In genomic region chr12:48183876-48184548, GRCh38 we compare ENCODE assay signal across 9 cellular contexts. TPM values are rescaled to one million over a fixed set of nuclear protein-coding genes. Genes with fewer than 3 reads are reported as not detected.
DNase-seq lines count a peak whose midpoint lies in the region; ATAC-seq and TF ChIP-seq lines count a peak whose summit lies in the region.
"Had no signal": no experiment of that assay in that cellular context is flagged by ENCODE, and none has a peak within 500 bp of the region (broad histone marks: within the 10 kb centered on the region; RNA-seq: fewer than 3 reads in every experiment).

No MANE protein-coding gene starts in this region.

- in situ Hi-C loops in mammary epithelial cell (cut with MboI; ENCODE audit: low sequenced_read_pairs in 2 of 2) = loop anchor here in 1 of 2 donors (25.0 kb wide), 1 partner anchor 428 kb away; no protein-coding TSS in a partner anchor

- H3K4me3 Mint-ChIP-seq in CD4-positive, alpha-beta T cell = peak overlapping the region; percentile 73

- H3K27me3 Mint-ChIP-seq in CD4-positive, alpha-beta T cell = peaks cover 39% of the 10 kb centered on the region

- H3K9ac ChIP-seq in Karpas-422 (ENCODE audit: low read length) (peak overlapping the region; percentile 76), mammary epithelial cell (ENCODE audit: insufficient read depth, low read length) (no peak overlapping the region)

- no peaks in the 10 kb centered on the region for H3K9me3 Mint-ChIP-seq in CD4-positive, alpha-beta T cell

- H3K79me2 ChIP-seq in Karpas-422 (ENCODE audit: low read length) (no peaks in the 10 kb centered on the region), mammary epithelial cell (ENCODE audit: insufficient read depth, low read length) (no peaks in the 10 kb centered on the region)

- peaks cover 4% of the 10 kb centered on the region for H3K36me3 Mint-ChIP-seq in CD4-positive, alpha-beta T cell (ENCODE audit: low read depth)

- peak; percentile 20 for ATAC-seq in CD4-positive, alpha-beta T cell (ENCODE audit: poor library complexity)
- ATAC-seq in HG02798 (IDR thresholded peaks at IDR 0.05; ENCODE audit: poor library complexity, unreplicated experiment) = no peak

- no peaks in the 10 kb centered on the region for H3K9me3 ChIP-seq in CD4-positive, alpha-beta T cell (ENCODE audit: control insufficient read depth, low read length)
- H3K9me3 ChIP-seq in Karpas-422 (ENCODE audit: low read length) (no peaks in the 10 kb centered on the region), mammary epithelial cell (replicated peaks; ENCODE audit: insufficient read depth, low read length) (no peaks in the 10 kb centered on the region), mononuclear cell (ENCODE audit: low read depth, low read length) (no peaks in the 10 kb centered on the region)

- WGBS in mammary epithelial cell (ENCODE audit: low coverage, missing lambda C conversion rate) = 14% methylated on average over 39 of the region's 61 CpGs

- H4K20me1 ChIP-seq in Karpas-422 (ENCODE audit: insufficient read depth, low read depth, low read length) (no peaks in the 10 kb centered on the region), mammary epithelial cell (ENCODE audit: insufficient read depth, low read length) (no peaks in the 10 kb centered on the region)

- H3K4me2 ChIP-seq in Karpas-422 (ENCODE audit: low read depth, low read length, poor library complexity, severe bottlenecking) (peak overlapping the region; percentile 84), mammary epithelial cell (ENCODE audit: insufficient read depth, low read depth, low read length) (peak overlapping the region; percentile 99)

- DNase-seq in CD4-positive, alpha-beta T cell = peak in 2 of 10 experiments; percentile 14 to 37
- no peak for DNase-seq in Karpas-422
- DNase-seq in mammary epithelial cell = no peak
- no peak for DNase-seq in RPMI8226
- no peak for DNase-seq in GM20000 (ENCODE audit: low spot score)
- DNase-seq in NCI-H82 (lab: John Stamatoyannopoulos, UW) = no peak

- H3K36me3 ChIP-seq in Karpas-422 (ENCODE audit: insufficient read depth, low read length) = no peaks in the 10 kb centered on the region
- no peaks in the 10 kb centered on the region for H3K36me3 ChIP-seq in mammary epithelial cell (ENCODE audit: insufficient read depth, low read length)

- peaks cover 14% of the 10 kb centered on the region for H3K27me3 ChIP-seq in CD4-positive, alpha-beta T cell (ENCODE audit: control insufficient read depth, insufficient read depth, low read length)
- H3K27me3 ChIP-seq in Karpas-422 (ENCODE audit: low read length) (no peaks in the 10 kb centered on the region), mammary epithelial cell (ENCODE audit: insufficient read depth, low read length) (peaks cover 12% of the 10 kb centered on the region), mononuclear cell (ENCODE audit: insufficient read depth, low read length) (peaks cover 44% of the 10 kb centered on the region)

- intact Hi-C loops in CD4-positive, alpha-beta T cell (cut with DNase I, micrococcal nuclease) = loop anchor here in 1 of 2 experiments (5.0 kb wide), 1 partner anchor 168 kb away; the partner anchor contains the start of gene ZNF641
- intact Hi-C loops in mammary epithelial cell (cut with micrococcal nuclease) = loop anchor here (2.0 kb wide), 1 partner anchor 271 kb away; no protein-coding TSS in a partner anchor

- H3K4me1 ChIP-seq in Karpas-422 (ENCODE audit: low read length) (peaks cover 40% of the 10 kb centered on the region), mammary epithelial cell (ENCODE audit: insufficient read depth, low read length) (peaks cover 15% of the 10 kb centered on the region), mononuclear cell (ENCODE audit: insufficient read depth, low read length) (peaks cover 18% of the 10 kb centered on the region)

- H3K4me1 Mint-ChIP-seq in CD4-positive, alpha-beta T cell (ENCODE audit: low read depth) = no peaks in the 10 kb centered on the region

- H3K4me3 ChIP-seq in Karpas-422 (ENCODE audit: low read length) = peak overlapping the region; percentile 85
- peak overlapping the region; percentile 64 to 71 (median 67) for H3K4me3 ChIP-seq in mammary epithelial cell (replicated peaks in 1 of 3; ENCODE audit: insufficient read depth in 1 of 3, low read depth in 2 of 3, low read length in 3 of 3)
- H3K4me3 ChIP-seq in mononuclear cell (ENCODE audit: low read length) = peak overlapping the region; percentile 70

- dilution Hi-C loops in mammary epithelial cell (cut with HindIII; ENCODE audit: low sequenced_read_pairs) = no loop called here

- TF ChIP-seq CTCF in CD4-positive, alpha-beta T cell (IDR thresholded peaks at IDR 0.05) = peak; percentile 10
- TF ChIP-seq CTCF in mammary epithelial cell (conservative IDR thresholded peaks at IDR 0.05 in 1 of 2, IDR thresholded peaks at IDR 0.05 in 1 of 2; ENCODE audit: extremely low read depth in 1 of 2, insufficient read depth in 1 of 2, low read depth in 1 of 2, low read length in 2 of 2) = no peak
- TF ChIP-seq CTCF in GM20000 (IDR thresholded peaks at IDR 0.05; ENCODE audit: extremely low read depth, missing control alignments) = no peak

- no TSS peak for BruUV-seq in mammary epithelial cell (replicated peaks; lab: Mats Ljungman, UMichigan)

- no peak overlapping the region for H3K27ac ChIP-seq in CD4-positive, alpha-beta T cell (ENCODE audit: low read depth, low read length)
- no peak overlapping the region for H3K27ac ChIP-seq in Karpas-422 (ENCODE audit: low read length)
- no peak overlapping the region for H3K27ac ChIP-seq in mammary epithelial cell (ENCODE audit: insufficient read depth, low read depth, low read length)

- no peak overlapping the region for H3K27ac Mint-ChIP-seq in CD4-positive, alpha-beta T cell

- H2AFZ ChIP-seq in Karpas-422 (ENCODE audit: low read length) (peak overlapping the region; percentile 97; the same call in 1 of the 2 replicates), mammary epithelial cell (ENCODE audit: low read depth, low read length) (peak overlapping the region; percentile 94)

- POLR2A ChIA-PET in CD4-positive, alpha-beta T cell (lab: Charles Lee) = interaction anchor here (1.3 to 3.4 kb wide), 5 partner anchors 10 to 166 kb away, joined by 3 to 73 read pairs (median 4); no protein-coding TSS in a partner anchor

- CTCF ChIA-PET in CD4-positive, alpha-beta T cell (lab: Charles Lee) = interaction anchor here (1.3 to 2.6 kb wide), 6 partner anchors 9 to 100 kb away, joined by 3 to 23 read pairs (median 4); partner anchors contain the start of genes ASB8 and SENP1
- CTCF ChIA-PET in mammary epithelial cell (lab: Charles Lee; ENCODE audit: low non-redundant PET) = no interaction called here

- no peaks in the 10 kb centered on the region for H3K9me2 ChIP-seq in Karpas-422 (replicated peaks; ENCODE audit: insufficient read depth, low read length)

RNA-seq across cellular contexts. Expression of gene CCDC184, which starts 0.6 kb away (rescaled TPM):
- 1 to 10 TPM in 1 of 2 experiments, under 1 TPM in 1; 0.92 to 1.0 TPM for total RNA-seq in CD4-positive, alpha-beta T cell
- 1.2 and 2.5 TPM in 2 replicates for total RNA-seq in Karpas-422 (2014; rRNA removed; shearing (Covaris generic); ENCODE audit: low replicate concordance)
- total RNA-seq in mammary epithelial cell (1 to 10 TPM; 1.5 to 1.7 TPM), mononuclear cell (0.63 TPM)
- polyA plus RNA-seq in mammary epithelial cell = 0.25 TPM
- polyA minus RNA-seq in mammary epithelial cell = not detected

RNA-seq across cellular contexts. Expression of gene OR10AD1, which starts 19.1 kb away (rescaled TPM):
- not detected for total RNA-seq in CD4-positive, alpha-beta T cell
- total RNA-seq in Karpas-422 (2014; rRNA removed; shearing (Covaris generic); ENCODE audit: low replicate concordance) = not detected in 2 replicates
- total RNA-seq in mammary epithelial cell = not detected
- not detected for polyA plus RNA-seq in mammary epithelial cell
- polyA minus RNA-seq in mammary epithelial cell = not detected
- not detected for total RNA-seq in mononuclear cell
- total RNA-seq: frontal cortex had no signal

RNA-seq across cellular contexts. Expression of gene ASB8, which starts 26.7 kb away (rescaled TPM):
- 10 to 100 TPM; 50.9 TPM for total RNA-seq in CD4-positive, alpha-beta T cell
- total RNA-seq in Karpas-422 (2014; rRNA removed; shearing (Covaris generic); ENCODE audit: low replicate concordance) = 22.2 and 42.7 TPM in 2 replicates
- total RNA-seq in mammary epithelial cell (10 to 100 TPM; 20.4 to 20.7 TPM), mononuclear cell (47.3 TPM)
- 18.2 TPM for polyA plus RNA-seq in mammary epithelial cell
- 7.3 TPM for polyA minus RNA-seq in mammary epithelial cell
